8 cellular contexts compared by ENCODE assay signal in the genomic region with DNA sequence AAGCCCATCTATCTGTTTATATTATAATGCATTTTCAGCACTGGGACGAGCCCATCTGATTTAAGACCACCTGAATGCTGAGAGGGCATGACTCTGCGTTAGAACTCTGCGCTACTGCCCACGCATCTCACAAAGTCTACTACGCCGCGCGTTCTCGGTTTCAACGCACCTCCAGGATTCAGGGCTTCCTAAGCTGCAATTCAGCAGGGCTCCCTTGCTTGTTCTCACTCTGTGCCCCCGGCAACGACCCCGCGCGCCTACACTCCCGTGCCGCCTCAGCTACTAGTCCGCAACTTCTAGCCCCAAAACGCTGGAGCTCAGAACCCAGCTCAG. TPM values are rescaled to one million over a fixed set of nuclear protein-coding genes. Genes with fewer than 3 reads are reported as not detected.
DNase-seq lines count a peak whose midpoint lies in the region; ATAC-seq, FAIRE-seq and TF ChIP-seq lines count a peak whose summit lies in the region.

No MANE protein-coding gene starts in this region.

- intact Hi-C loops in HepG2 (cut with micrococcal nuclease; ENCODE audit: unreplicated experiment): loop anchor here (10.0 kb wide), 2 partner anchors 104 to 134 kb away; no protein-coding TSS in a partner anchor
- intact Hi-C loops in tibial artery (cut with DNase I; ENCODE audit: low total_unique reads): no loop called here

- CTCF ChIA-PET in HepG2 (lab: Yijun Ruan, JAX; ENCODE audit: low intra/inter-chr PET ratio, low total read pairs): no interaction called here

- H2AFZ ChIP-seq in HepG2 (ENCODE audit: low read length): peak overlapping the region; percentile 12

- 8% methylated on average over 19 of the region's 19 CpGs for WGBS in HepG2 (ENCODE audit: low lambda C conversion rate)

- TF ChIP-seq POLR2A in HepG2 (IDR thresholded peaks at IDR 0.05; ENCODE audit: insufficient read depth in 1 of 2, low read depth in 2 of 2, low read length in 2 of 2): no peak

- peak overlapping the region; percentile 92 for H3K4me2 ChIP-seq in HepG2 (ENCODE audit: low read depth, low read length)

- TF ChIP-seq CTCF in HepG2 (CRISPR knock-in tag; IDR thresholded peaks at IDR 0.05) (no peak), tibial artery (IDR thresholded peaks at IDR 0.05) (no peak)

- TF ChIP-seq EP300 in HepG2 (IDR thresholded peaks at IDR 0.05; ENCODE audit: low read depth in 2 of 2, low read length in 2 of 2) (no peak), HepG2 (CRISPR knock-in tag; IDR thresholded peaks at IDR 0.05; ENCODE audit: borderline replicate concordance) (no peak)

- BruUV-seq in HepG2 (replicated peaks; lab: Mats Ljungman, UMichigan): no TSS peak

- H3K9ac ChIP-seq in adipocyte (ENCODE audit: low read length): peak overlapping the region; percentile 53
- H3K9ac ChIP-seq in HepG2 (ENCODE audit: insufficient read depth, low read depth, low read length): peak overlapping the region; percentile 34; the same call in 1 of the 2 replicates

- H3K27me3 ChIP-seq in adipocyte (replicated peaks; ENCODE audit: control insufficient read depth, insufficient read depth, low read length): no peaks in the 10 kb centered on the region
- H3K27me3 ChIP-seq in HepG2 (ENCODE audit: control insufficient read depth in 1 of 2, insufficient read depth in 2 of 2, low read length in 2 of 2): peaks cover 0 to 32% of the 10 kb centered on the region in 2 experiments; a peak in 3 of 5 replicates
- no peaks in the 10 kb centered on the region for H3K27me3 ChIP-seq in tibial artery

- H3K4me3 ChIP-seq in adipocyte (ENCODE audit: low read length) (peak overlapping the region; percentile 92), HepG2 (replicated peaks in 1 of 3; ENCODE audit: insufficient read depth in 1 of 3, low read depth in 2 of 3, low read length in 3 of 3) (peak overlapping the region; percentile 62 to 79 (median 66)), tibial artery (peak overlapping the region; percentile 69 to 85)

- H3K36me3 ChIP-seq in adipocyte (ENCODE audit: control insufficient read depth, insufficient read depth, low read length, severe bottlenecking): no peaks in the 10 kb centered on the region
- no peaks in the 10 kb centered on the region for H3K36me3 ChIP-seq in HepG2 (replicated peaks in 1 of 2; ENCODE audit: control insufficient read depth in 1 of 2, insufficient read depth in 2 of 2, low read length in 2 of 2)
- H3K36me3 ChIP-seq in tibial artery: no peaks in the 10 kb centered on the region

- H3K27ac ChIP-seq in HepG2 (ENCODE audit: extremely low read length, insufficient read depth, low read length) (no peak overlapping the region), tibial artery (peak overlapping the region; percentile 67 to 75)

- H3K4me1 ChIP-seq in adipocyte (ENCODE audit: control insufficient read depth, insufficient read depth, low read length) (peaks cover 28% of the 10 kb centered on the region), HepG2 (ENCODE audit: insufficient read depth, low read length) (peaks cover 45% of the 10 kb centered on the region), tibial artery (peaks cover 0 to 29% (median 9%) of the 10 kb centered on the region in 4 donors)

- in situ Hi-C loops in HepG2 (cut with HindIII; ENCODE audit: extremely low pct_ligation_motif_present, low pct_unique_long_range_greater_than_20kb): loop anchor here (10.0 kb wide), 1 partner anchor 134 kb away; no protein-coding TSS in a partner anchor

- POLR2A ChIA-PET in HepG2 (lab: Yijun Ruan, JAX): interaction anchor here (0.7 to 1.3 kb wide), 5 partner anchors 18 to 960 kb away, joined by 3 to 5 read pairs (median 4); no protein-coding TSS in a partner anchor

- H3K9me3 ChIP-seq in adipocyte (ENCODE audit: control insufficient read depth, low read length): no peaks in the 10 kb centered on the region
- H3K9me3 ChIP-seq in HepG2 (ENCODE audit: low read length): no peaks in the 10 kb centered on the region
- H3K9me3 ChIP-seq in tibial artery: no peaks in the 10 kb centered on the region

- DNase-seq in adipocyte (ENCODE audit: low read depth): no peak
- DNase-seq in HepG2 (ENCODE audit: low spot score): no peak
- no peak for DNase-seq in tibial artery
- no peak for DNase-seq in SIG-M5 (lab: John Stamatoyannopoulos, UW)
- DNase-seq in HPDE6-E6E7 (ENCODE audit: extremely low spot score): no peak

- TF ChIP-seq RAD21 in HepG2 (CRISPR knock-in tag; IDR thresholded peaks at IDR 0.05): no peak

- peak; percentile 24 for ATAC-seq in GM18907 (IDR thresholded peaks at IDR 0.05; ENCODE audit: unreplicated experiment)
- ATAC-seq in HG03139 (IDR thresholded peaks at IDR 0.05; ENCODE audit: unreplicated experiment): peak; percentile 22
- peak; percentile 60; the same call in 2 of the 3 replicates for ATAC-seq in HepG2
- ATAC-seq in GM18520 (IDR thresholded peaks at IDR 0.05; ENCODE audit: unreplicated experiment): no peak

- no peak for FAIRE-seq in HepG2 (lab: Jason Lieb, UNC)

- no peaks in the 10 kb centered on the region for H3K79me2 ChIP-seq in HepG2 (ENCODE audit: insufficient read depth, low read length)

- H4K20me1 ChIP-seq in HepG2 (ENCODE audit: insufficient read depth, low read length): no peaks in the 10 kb centered on the region

TF ChIP-seq in HepG2, 621 proteins besides CTCF, POLR2A, EP300 and RAD21 (continues in another document):
- no peak for TF ChIP-seq NPAS2 (CRISPR knock-in tag; IDR thresholded peaks at IDR 0.05; ENCODE audit: borderline replicate concordance)
- no peak for TF ChIP-seq MBD4 (IDR thresholded peaks at IDR 0.05; ENCODE audit: borderline replicate concordance, low read length)
- TF ChIP-seq, protein P1, sequence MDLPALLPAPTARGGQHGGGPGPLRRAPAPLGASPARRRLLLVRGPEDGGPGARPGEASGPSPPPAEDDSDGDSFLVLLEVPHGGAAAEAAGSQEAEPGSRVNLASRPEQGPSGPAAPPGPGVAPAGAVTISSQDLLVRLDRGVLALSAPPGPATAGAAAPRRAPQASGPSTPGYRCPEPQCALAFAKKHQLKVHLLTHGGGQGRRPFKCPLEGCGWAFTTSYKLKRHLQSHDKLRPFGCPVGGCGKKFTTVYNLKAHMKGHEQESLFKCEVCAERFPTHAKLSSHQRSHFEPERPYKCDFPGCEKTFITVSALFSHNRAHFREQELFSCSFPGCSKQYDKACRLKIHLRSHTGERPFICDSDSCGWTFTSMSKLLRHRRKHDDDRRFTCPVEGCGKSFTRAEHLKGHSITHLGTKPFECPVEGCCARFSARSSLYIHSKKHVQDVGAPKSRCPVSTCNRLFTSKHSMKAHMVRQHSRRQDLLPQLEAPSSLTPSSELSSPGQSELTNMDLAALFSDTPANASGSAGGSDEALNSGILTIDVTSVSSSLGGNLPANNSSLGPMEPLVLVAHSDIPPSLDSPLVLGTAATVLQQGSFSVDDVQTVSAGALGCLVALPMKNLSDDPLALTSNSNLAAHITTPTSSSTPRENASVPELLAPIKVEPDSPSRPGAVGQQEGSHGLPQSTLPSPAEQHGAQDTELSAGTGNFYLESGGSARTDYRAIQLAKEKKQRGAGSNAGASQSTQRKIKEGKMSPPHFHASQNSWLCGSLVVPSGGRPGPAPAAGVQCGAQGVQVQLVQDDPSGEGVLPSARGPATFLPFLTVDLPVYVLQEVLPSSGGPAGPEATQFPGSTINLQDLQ (CRISPR knock-in tag; IDR thresholded peaks at IDR 0.05): no peak
- TF ChIP-seq, protein P2, sequence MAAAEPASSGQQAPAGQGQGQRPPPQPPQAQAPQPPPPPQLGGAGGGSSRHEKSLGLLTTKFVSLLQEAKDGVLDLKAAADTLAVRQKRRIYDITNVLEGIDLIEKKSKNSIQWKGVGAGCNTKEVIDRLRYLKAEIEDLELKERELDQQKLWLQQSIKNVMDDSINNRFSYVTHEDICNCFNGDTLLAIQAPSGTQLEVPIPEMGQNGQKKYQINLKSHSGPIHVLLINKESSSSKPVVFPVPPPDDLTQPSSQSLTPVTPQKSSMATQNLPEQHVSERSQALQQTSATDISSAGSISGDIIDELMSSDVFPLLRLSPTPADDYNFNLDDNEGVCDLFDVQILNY (CRISPR knock-in tag; conservative IDR thresholded peaks at IDR 0.05): no peak
- no peak for TF ChIP-seq THAP11 (CRISPR knock-in tag; IDR thresholded peaks at IDR 0.05)
- 0 out of 2 replicates have a peak, but pooled peaks have one; percentile 26 for TF ChIP-seq NAIF1 (CRISPR knock-in tag; IDR thresholded peaks at IDR 0.05; ENCODE audit: borderline replicate concordance)
- TF ChIP-seq, protein P3, sequence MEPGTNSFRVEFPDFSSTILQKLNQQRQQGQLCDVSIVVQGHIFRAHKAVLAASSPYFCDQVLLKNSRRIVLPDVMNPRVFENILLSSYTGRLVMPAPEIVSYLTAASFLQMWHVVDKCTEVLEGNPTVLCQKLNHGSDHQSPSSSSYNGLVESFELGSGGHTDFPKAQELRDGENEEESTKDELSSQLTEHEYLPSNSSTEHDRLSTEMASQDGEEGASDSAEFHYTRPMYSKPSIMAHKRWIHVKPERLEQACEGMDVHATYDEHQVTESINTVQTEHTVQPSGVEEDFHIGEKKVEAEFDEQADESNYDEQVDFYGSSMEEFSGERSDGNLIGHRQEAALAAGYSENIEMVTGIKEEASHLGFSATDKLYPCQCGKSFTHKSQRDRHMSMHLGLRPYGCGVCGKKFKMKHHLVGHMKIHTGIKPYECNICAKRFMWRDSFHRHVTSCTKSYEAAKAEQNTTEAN (CRISPR knock-in tag; conservative IDR thresholded peaks at IDR 0.05): no peak

RNA-seq across cellular contexts. Expression of a gene that starts 0.3 kb away (rescaled TPM):
- total RNA-seq in HepG2 (2016; rRNA removed; fragmentation: Illumina TruSeq; extraction: Trizol): 6.1 and 6.3 TPM in 2 replicates
- 0.51 and 0.79 TPM in 2 replicates for total RNA-seq in HepG2 (2016; cell fraction: cytosol; rRNA removed; fragmentation: Illumina TruSeq; extraction: Trizol; ENCODE audit: low read depth)
- 5.5 and 6.0 TPM in 2 replicates for total RNA-seq in HepG2 (2016; cell fraction: insoluble cytoplasmic fraction; rRNA removed; fragmentation: Illumina TruSeq; extraction: Trizol)
- total RNA-seq in HepG2 (2016; cell fraction: membrane; rRNA removed; fragmentation: Illumina TruSeq; extraction: Trizol): 2.8 and 2.9 TPM in 2 replicates
- 8.2 and 10.7 TPM in 2 replicates for total RNA-seq in HepG2 (2016; cell fraction: nucleus; rRNA removed; fragmentation: Illumina TruSeq; extraction: Trizol)
- 0.65 and 0.74 TPM in 2 replicates for polyA plus RNA-seq in HepG2 (2011; rRNA removed)
- 0.34 and 0.35 TPM in 2 replicates for polyA plus RNA-seq in HepG2 (2011; cell fraction: cytosol; rRNA removed)
- 1.5 and 1.7 TPM in 2 replicates for polyA plus RNA-seq in HepG2 (2011; cell fraction: nucleus; rRNA removed)
- 1.1 and 1.9 TPM in 2 replicates for polyA plus RNA-seq in HepG2 (2012)
- 0.27 and 0.35 TPM in 2 replicates for polyA plus RNA-seq in HepG2 (2016; cell fraction: cytosol; fragmentation: Illumina TruSeq; extraction: Trizol; ENCODE audit: low read depth)
- 5.6 and 6.2 TPM in 2 replicates for polyA plus RNA-seq in HepG2 (2016; cell fraction: insoluble cytoplasmic fraction; fragmentation: Illumina TruSeq; extraction: Trizol; ENCODE audit: low read depth)
- 1.2 and 1.5 TPM in 2 replicates for polyA plus RNA-seq in HepG2 (2016; cell fraction: membrane; fragmentation: Illumina TruSeq; extraction: Trizol; ENCODE audit: low read depth)
- 9.8 and 9.9 TPM in 2 replicates for polyA plus RNA-seq in HepG2 (2016; cell fraction: nucleus; fragmentation: Illumina TruSeq; extraction: Trizol; ENCODE audit: insufficient read depth, low read depth)
- 0.14 and 1.3 TPM in 2 replicates for polyA minus RNA-seq in HepG2 (2011; rRNA and poly(A)+ RNA removed; ENCODE audit: low replicate concordance)
- 0.88 and 0.89 TPM in 2 replicates for polyA minus RNA-seq in HepG2 (2011; cell fraction: cytosol; rRNA and poly(A)+ RNA removed)
- 4.7 and 6.1 TPM in 2 replicates for polyA minus RNA-seq in HepG2 (2011; cell fraction: nucleus; rRNA and poly(A)+ RNA removed)
